In the genomic region with DNA sequence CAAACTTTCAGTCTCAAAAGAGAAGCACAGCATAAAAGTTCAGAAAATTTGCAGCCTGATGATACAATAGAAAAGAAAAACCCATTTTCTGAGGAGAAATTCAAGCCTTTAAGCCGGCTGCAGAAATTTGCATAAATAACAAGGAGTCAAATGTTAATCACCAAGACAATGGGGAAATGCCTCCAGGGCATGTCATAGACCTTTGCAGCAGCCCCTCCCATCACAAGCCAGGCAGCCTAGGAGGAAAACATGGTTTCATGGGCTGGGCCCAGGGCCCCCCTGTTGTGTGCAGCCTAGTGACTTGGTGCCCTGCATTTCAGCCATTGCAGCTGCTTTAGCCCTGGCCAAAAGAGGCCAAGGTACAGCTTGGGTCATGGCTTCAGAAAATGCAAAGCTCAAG, we compare ENCODE assay signal across 27 cellular contexts. TPM values are rescaled to one million over a fixed set of nuclear protein-coding genes. Genes with fewer than 3 reads are reported as not detected.
"Had no signal": no experiment of that assay in that cellular context is flagged by ENCODE, and none has a peak within 500 bp of the region (broad histone marks: within the 10 kb centered on the region; RNA-seq: fewer than 3 reads in every experiment).

No MANE protein-coding gene starts in this region.

- H3K27ac ChIP-seq: coronary artery, esophagus squamous epithelium, heart right ventricle, left lung, right lobe of liver, suprapubic skin, transverse colon, upper lobe of right lung had no signal

- H3K4me3 ChIP-seq: coronary artery, esophagus squamous epithelium, heart right ventricle, left lung, right lobe of liver, suprapubic skin, transverse colon, upper lobe of right lung, uterus had no signal

- H3K36me3 ChIP-seq: esophagus squamous epithelium, heart right ventricle, left lung, right lobe of liver, suprapubic skin, transverse colon, upper lobe of right lung, uterus had no signal

- H3K9me3 ChIP-seq: esophagus squamous epithelium, right lobe of liver, suprapubic skin, transverse colon, upper lobe of right lung, uterus had no signal

- H3K27me3 ChIP-seq: esophagus squamous epithelium, heart right ventricle, left lung, right lobe of liver, suprapubic skin, transverse colon, upper lobe of right lung, uterus had no signal

- H3K4me1 ChIP-seq: left lung, right lobe of liver, suprapubic skin, transverse colon, upper lobe of right lung, uterus had no signal

- DNase-seq: dermis blood vessel endothelial cell; effector memory CD4-positive, alpha-beta T cell; erythroblast; esophagus squamous epithelium; foreskin melanocyte; glutamatergic neuron; heart right ventricle; hippocampal formation; left cardiac atrium; left lung; mesenchymal stem cell; naive thymus-derived CD8-positive, alpha-beta T cell; nephron progenitor cell; nucleus accumbens; posterior cingulate gyrus; right lobe of liver; small intestine; stimulated activated CD4-positive, alpha-beta T cell treated with anti-CD3 and anti-CD28 coated beads, Interleukin-1b, Interleukin-23, amount 100 ng/mL, for 48 hours; stimulated activated CD4-positive, alpha-beta T cell treated with anti-CD3 and anti-CD28 coated beads, Interleukin-4, amount 100 ng/mL, for 1 hour; stimulated activated CD8-positive, alpha-beta memory T cell treated with anti-CD3 and anti-CD28 coated beads, Interleukin-4, amount 100 ng/mL, for 48 hours; stimulated activated naive CD4-positive, alpha-beta T cell; stimulated activated naive CD8-positive, alpha-beta T cell treated with anti-CD3 and anti-CD28 coated beads, Interleukin-15, amount 100 ng/mL, for 72 hours; transverse colon; upper lobe of right lung; uterus had no signal

RNA-seq across cellular contexts. Expression of a gene that starts 54.1 kb away (rescaled TPM):
- total RNA-seq: naive thymus-derived CD8-positive, alpha-beta T cell had no signal
